ENCODE assay signal across 16 cellular contexts in the genomic region with DNA sequence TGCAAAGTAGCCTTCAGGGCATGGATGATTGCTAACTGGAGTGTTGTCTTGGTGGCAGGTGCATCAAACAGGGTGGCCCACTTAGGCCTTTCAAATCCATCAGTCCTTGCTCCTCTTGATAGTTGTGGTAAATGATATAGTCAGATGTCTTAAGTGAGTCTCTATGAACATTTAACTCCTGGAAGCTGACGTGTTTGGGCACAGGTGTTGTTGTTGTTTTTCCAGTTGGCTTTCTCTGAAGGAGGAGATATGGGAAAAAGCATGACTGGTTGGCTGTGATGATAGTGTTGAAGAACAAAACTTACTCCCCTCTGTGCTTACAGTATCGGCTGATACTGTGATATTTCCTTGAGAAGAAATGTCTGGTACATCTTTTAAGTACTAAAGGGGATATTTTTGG. TPM values are rescaled to one million over a fixed set of nuclear protein-coding genes. Genes with fewer than 3 reads are reported as not detected.
A peak's percentile ranks its signal among the peaks of the same experiment; 100 is the strongest.
DNase-seq lines count a peak whose midpoint lies in the region; ATAC-seq, FAIRE-seq and TF ChIP-seq lines count a peak whose summit lies in the region.
"Had no signal": no experiment of that assay in that cellular context is flagged by ENCODE, and none has a peak within 500 bp of the region (broad histone marks: within the 10 kb centered on the region; RNA-seq: fewer than 3 reads in every experiment).

No MANE protein-coding gene starts in this region.

- CTCF ChIA-PET in activated CD4-positive, alpha-beta memory T cell treated with anti-CD3 and anti-CD28 coated beads for 36 hours (lab: Charles Lee) = no interaction called here
- CTCF ChIA-PET in activated CD4-positive, alpha-beta memory T cell treated with anti-CD3 and anti-CD28 coated beads, Interleukin-2, amount 10 ng/mL, durations not matched to agents 7 days and 5 days (lab: Charles Lee) = no interaction called here
- CTCF ChIA-PET in IMR-90 (lab: Yijun Ruan, JAX) = interaction anchor here (1.7 kb wide), 1 partner anchor 167 kb away, joined by 3 read pairs; no protein-coding TSS in a partner anchor

- H2AK5ac ChIP-seq in IMR-90 (ENCODE audit: low read depth, low read length) = no peak overlapping the region

- WGBS in IMR-90 (ENCODE audit: extremely low coverage in 2 of 2, insufficient read length in 1 of 2), 2 experiments = no CpG with 5 or more reads among the region's 2 CpGs

- H4K8ac ChIP-seq in IMR-90 (ENCODE audit: low read depth in 2 of 2, low read length in 2 of 2) = no peak overlapping the region

- no peak overlapping the region for H3K4me3 Mint-ChIP-seq in activated CD4-positive, alpha-beta memory T cell treated with anti-CD3 and anti-CD28 coated beads for 36 hours
- H3K4me3 Mint-ChIP-seq in activated CD4-positive, alpha-beta memory T cell treated with anti-CD3 and anti-CD28 coated beads, Interleukin-2, amount 10 ng/mL, durations not matched to agents 7 days and 5 days = no peak overlapping the region
- H3K4me3 Mint-ChIP-seq in astrocyte (ENCODE audit: unreplicated experiment) (peak overlapping the region; percentile 52), progenitor cell of endocrine pancreas (ENCODE audit: low read depth) (no peak overlapping the region)

- peaks cover 21% of the 10 kb centered on the region for H3K9me1 ChIP-seq in IMR-90 (ENCODE audit: insufficient read depth, low read length)

- POLR2A ChIA-PET in activated CD4-positive, alpha-beta memory T cell treated with anti-CD3 and anti-CD28 coated beads for 36 hours (lab: Charles Lee) = interaction anchor here (1.3 kb wide), 1 partner anchor 17 kb away, joined by 4 read pairs; no protein-coding TSS in a partner anchor
- POLR2A ChIA-PET in activated CD4-positive, alpha-beta memory T cell treated with anti-CD3 and anti-CD28 coated beads, Interleukin-2, amount 10 ng/mL, durations not matched to agents 7 days and 5 days (lab: Charles Lee) = interaction anchor here (1.1 kb wide), 1 partner anchor 9 kb away, joined by 4 read pairs; no protein-coding TSS in a partner anchor
- POLR2A ChIA-PET in IMR-90 (lab: Charles Lee; ENCODE audit: unreplicated experiment) = no interaction called here

- H3K4me3 ChIP-seq in IMR-90 (ENCODE audit: insufficient read depth, low read depth, low read length) (no peak overlapping the region), astrocyte (ENCODE audit: insufficient read depth, low read depth, low read length) (no peak overlapping the region)
- H3K4me3 ChIP-seq: body of pancreas, ovary had no signal

- H3K4me1 Mint-ChIP-seq in activated CD4-positive, alpha-beta memory T cell treated with anti-CD3 and anti-CD28 coated beads for 36 hours (ENCODE audit: low read depth) = peaks cover 73% of the 10 kb centered on the region
- peaks cover 49% of the 10 kb centered on the region for H3K4me1 Mint-ChIP-seq in activated CD4-positive, alpha-beta memory T cell treated with anti-CD3 and anti-CD28 coated beads, Interleukin-2, amount 10 ng/mL, durations not matched to agents 7 days and 5 days
- H3K4me1 Mint-ChIP-seq in astrocyte (ENCODE audit: low read depth, unreplicated experiment) (peaks cover 45% of the 10 kb centered on the region), progenitor cell of endocrine pancreas (ENCODE audit: low read depth) (peaks cover 14% of the 10 kb centered on the region)

- H3K27me3 ChIP-seq in IMR-90 (ENCODE audit: control insufficient read depth, insufficient read depth, low read length) = no peaks in the 10 kb centered on the region
- H3K27me3 ChIP-seq in astrocyte (ENCODE audit: insufficient read depth, low read length) = no peaks in the 10 kb centered on the region
- H3K27me3 ChIP-seq: body of pancreas, ovary had no signal

- no peak overlapping the region for H3K4ac ChIP-seq in IMR-90 (ENCODE audit: low read depth, low read length)

- H2BK20ac ChIP-seq in IMR-90 (ENCODE audit: low read depth, low read length) = no peak overlapping the region

- no peak overlapping the region for H2BK5ac ChIP-seq in IMR-90 (ENCODE audit: low read depth, low read length, poor library complexity, severe bottlenecking)

- H4K91ac ChIP-seq in IMR-90 (ENCODE audit: insufficient read depth, low read depth, low read length) = no peak overlapping the region

- no peak overlapping the region for H3K56ac ChIP-seq in IMR-90 (ENCODE audit: extremely low read depth, insufficient read depth, low read length)

- ATAC-seq in IMR-90 (ENCODE audit: low read depth) = no peak

- no peak overlapping the region for H3K18ac ChIP-seq in IMR-90 (ENCODE audit: low read depth, low read length)

- peak overlapping the region; percentile 13; the same call in 1 of the 2 replicates for H3K27ac ChIP-seq in IMR-90 (ENCODE audit: insufficient read depth, low read length)
- H3K27ac ChIP-seq in astrocyte (ENCODE audit: low read depth, low read length) = peak overlapping the region; percentile 30
- H3K27ac ChIP-seq: ovary had no signal

- no peaks in the 10 kb centered on the region for H3K9me3 ChIP-seq in IMR-90 (ENCODE audit: control insufficient read depth, insufficient read depth, low read length)
- H3K9me3 ChIP-seq in astrocyte (ENCODE audit: insufficient read depth, low read depth, low read length) = no peaks in the 10 kb centered on the region
- H3K9me3 ChIP-seq: body of pancreas, ovary had no signal

- peak overlapping the region; percentile 14 for H3K27ac Mint-ChIP-seq in activated CD4-positive, alpha-beta memory T cell treated with anti-CD3 and anti-CD28 coated beads for 36 hours
- H3K27ac Mint-ChIP-seq in activated CD4-positive, alpha-beta memory T cell treated with anti-CD3 and anti-CD28 coated beads, Interleukin-2, amount 10 ng/mL, durations not matched to agents 7 days and 5 days = no peak overlapping the region
- H3K27ac Mint-ChIP-seq in astrocyte (ENCODE audit: unreplicated experiment) = peak overlapping the region; percentile 12
- H3K27ac Mint-ChIP-seq in progenitor cell of endocrine pancreas = peak overlapping the region; percentile 69

- H3K23ac ChIP-seq in IMR-90 (ENCODE audit: low read depth, low read length) = no peak overlapping the region; the same call in 1 of the 2 replicates

- H3K14ac ChIP-seq in IMR-90 (replicated peaks; ENCODE audit: low read depth, low read length) = no peak overlapping the region

- H2BK120ac ChIP-seq in IMR-90 (ENCODE audit: low read depth, low read length) = no peak overlapping the region

- H3K4me2 ChIP-seq in IMR-90 (ENCODE audit: low read depth, low read length) (peak overlapping the region; percentile 24; the same call in 1 of the 2 replicates), astrocyte (ENCODE audit: low read length) (peak overlapping the region; percentile 32)

- no TSS peak for BruUV-seq in IMR-90 (replicated peaks; lab: Mats Ljungman, UMichigan)

- H3K36me3 ChIP-seq in IMR-90 (ENCODE audit: control insufficient read depth, insufficient read depth, low read length) (peaks cover 3% of the 10 kb centered on the region; the same call in 1 of the 2 replicates), astrocyte (ENCODE audit: insufficient read depth, low read length) (peaks cover under 1% of the 10 kb centered on the region)
- H3K36me3 ChIP-seq: ovary had no signal

- peaks cover 9% of the 10 kb centered on the region for H3K36me3 Mint-ChIP-seq in activated CD4-positive, alpha-beta memory T cell treated with anti-CD3 and anti-CD28 coated beads for 36 hours
- H3K36me3 Mint-ChIP-seq in activated CD4-positive, alpha-beta memory T cell treated with anti-CD3 and anti-CD28 coated beads, Interleukin-2, amount 10 ng/mL, durations not matched to agents 7 days and 5 days (ENCODE audit: low read depth) = peaks cover 31% of the 10 kb centered on the region
- H3K36me3 Mint-ChIP-seq in astrocyte (ENCODE audit: low read depth, unreplicated experiment) (no peaks in the 10 kb centered on the region), progenitor cell of endocrine pancreas (ENCODE audit: insufficient read depth) (peaks cover 5% of the 10 kb centered on the region)

- H3K27me3 Mint-ChIP-seq in activated CD4-positive, alpha-beta memory T cell treated with anti-CD3 and anti-CD28 coated beads for 36 hours = no peaks in the 10 kb centered on the region
- no peaks in the 10 kb centered on the region for H3K27me3 Mint-ChIP-seq in activated CD4-positive, alpha-beta memory T cell treated with anti-CD3 and anti-CD28 coated beads, Interleukin-2, amount 10 ng/mL, durations not matched to agents 7 days and 5 days
- H3K27me3 Mint-ChIP-seq in astrocyte (ENCODE audit: low read depth, unreplicated experiment) = no peaks in the 10 kb centered on the region
- H3K27me3 Mint-ChIP-seq in progenitor cell of endocrine pancreas = no peaks in the 10 kb centered on the region

- TF ChIP-seq POLR2A in IMR-90 (IDR thresholded peaks at IDR 0.05; ENCODE audit: low read depth, low read length) = no peak

- dilution Hi-C loops in IMR-90 (cut with HindIII; ENCODE audit: low sequenced_read_pairs, unreplicated experiment) = no loop called here

- H4K20me1 ChIP-seq in IMR-90 (ENCODE audit: insufficient read depth, low read length) (peaks cover 93% of the 10 kb centered on the region), astrocyte (ENCODE audit: insufficient read depth, low read length) (peaks cover 89% of the 10 kb centered on the region)

- H2AFZ ChIP-seq in IMR-90 (replicated peaks; ENCODE audit: low read length, poor library complexity) = no peak overlapping the region
- H2AFZ ChIP-seq in astrocyte (ENCODE audit: low read depth, low read length) = no peak overlapping the region

- peak; percentile 58 for FAIRE-seq in astrocyte (lab: Jason Lieb, UNC)

- no peak overlapping the region for H2AK9ac ChIP-seq in IMR-90 (replicated peaks; ENCODE audit: low read depth, low read length, poor library complexity)

- 0 out of 3 replicates have a peak overlapping the region, but pooled peaks have one; percentile 2 for H2BK15ac ChIP-seq in IMR-90 (ENCODE audit: low read depth, low read length)

- TF ChIP-seq CTCF in IMR-90 (conservative IDR thresholded peaks at IDR 0.05; ENCODE audit: low read depth, low read length) (no peak), astrocyte (IDR thresholded peaks at IDR 0.05; ENCODE audit: insufficient read depth, low read depth, low read length) (no peak), progenitor cell of endocrine pancreas (IDR thresholded peaks at IDR 0.05; ENCODE audit: unreplicated experiment) (no peak)

- H3K4me1 ChIP-seq in IMR-90 (ENCODE audit: control insufficient read depth, insufficient read depth, low read length) (peaks cover 20% of the 10 kb centered on the region), astrocyte (ENCODE audit: insufficient read depth, low read length) (peaks cover 14% of the 10 kb centered on the region)

- H3K79me1 ChIP-seq in IMR-90 (ENCODE audit: low read depth in 1 of 2, low read length in 2 of 2) = peaks cover 24 to 86% of the 10 kb centered on the region in 2 experiments

- no peaks in the 10 kb centered on the region for H3K9me3 Mint-ChIP-seq in activated CD4-positive, alpha-beta memory T cell treated with anti-CD3 and anti-CD28 coated beads for 36 hours
- no peaks in the 10 kb centered on the region for H3K9me3 Mint-ChIP-seq in activated CD4-positive, alpha-beta memory T cell treated with anti-CD3 and anti-CD28 coated beads, Interleukin-2, amount 10 ng/mL, durations not matched to agents 7 days and 5 days
- H3K9me3 Mint-ChIP-seq in astrocyte (ENCODE audit: unreplicated experiment) (no peaks in the 10 kb centered on the region), progenitor cell of endocrine pancreas (ENCODE audit: low read depth) (no peaks in the 10 kb centered on the region)

- in situ Hi-C loops in IMR-90 (cut with MboI; ENCODE audit: low sequenced_read_pairs) = no loop called here

- no peak for TF ChIP-seq RAD21 in IMR-90 (IDR thresholded peaks at IDR 0.05; ENCODE audit: low read length)

- H3K9ac ChIP-seq in IMR-90 (ENCODE audit: low read depth, low read length) = no peak overlapping the region
- peak overlapping the region; percentile 0 for H3K9ac ChIP-seq in astrocyte (ENCODE audit: low read length)

- no peak for DNase-seq in activated CD4-positive, alpha-beta memory T cell treated with anti-CD3 and anti-CD28 coated beads for 36 hours
- no peak for DNase-seq in activated CD4-positive, alpha-beta memory T cell treated with anti-CD3 and anti-CD28 coated beads, Interleukin-2, amount 10 ng/mL, durations not matched to agents 7 days and 5 days
- no peak for DNase-seq in IMR-90
- DNase-seq in astrocyte (ENCODE audit: low read depth) = no peak
- no peak for DNase-seq in progenitor cell of endocrine pancreas (ENCODE audit: low spot score, unreplicated experiment)
- DNase-seq in DMS114 treated with DMSO at 0.1 percent for 48 hours (lab: John Stamatoyannopoulos, UW; ENCODE audit: unreplicated experiment) = no peak
- no peak for DNase-seq in DMS153 treated with DMSO at 0.1 percent for 48 hours (lab: John Stamatoyannopoulos, UW; ENCODE audit: unreplicated experiment)
- no peak for DNase-seq in anterior cingulate cortex (lab: John Stamatoyannopoulos, UW)
- DNase-seq: activated CD8-positive, alpha-beta memory T cell treated with anti-CD3 and anti-CD28 coated beads, Interleukin-2, amount 50 U/mL, for 48 hours; body of pancreas; DND-41; MM.1S; NCI-H526 treated with DMSO at 0.1 percent for 48 hours; ovary; SHP77; stimulated activated CD8-positive, alpha-beta memory T cell treated with anti-CD3 and anti-CD28 coated beads, Interleukin-4, amount 100 ng/mL, for 48 hours had no signal

- no peak overlapping the region for H4K5ac ChIP-seq in IMR-90 (ENCODE audit: low read depth, low read length)

- intact Hi-C loops in activated CD4-positive, alpha-beta memory T cell treated with anti-CD3 and anti-CD28 coated beads for 36 hours (cut with micrococcal nuclease) = no loop called here
- intact Hi-C loops in IMR-90 (cut with micrococcal nuclease) = no loop called here

- H3K79me2 ChIP-seq in astrocyte (ENCODE audit: insufficient read depth, low read length) = peaks cover 98% of the 10 kb centered on the region

RNA-seq across cellular contexts. Expression of gene TNRC6A, which starts 18.0 kb away (rescaled TPM):
- total RNA-seq in activated CD4-positive, alpha-beta memory T cell treated with anti-CD3 and anti-CD28 coated beads for 36 hours = 10 to 100 TPM; 31.7 to 36.3 TPM
- 10 to 100 TPM; 37.4 to 37.8 TPM for total RNA-seq in activated CD4-positive, alpha-beta memory T cell treated with anti-CD3 and anti-CD28 coated beads, Interleukin-2, amount 10 ng/mL, durations not matched to agents 7 days and 5 days
- total RNA-seq in IMR-90 (2012; rRNA removed) (32.4 and 36.9 TPM in 2 replicates), astrocyte (48.6 and 51.1 TPM in 2 replicates), progenitor cell of endocrine pancreas (92.5 and 94.4 TPM in 2 replicates)
- polyA plus RNA-seq in IMR-90 (2012; rRNA removed) = 37.3 and 42.3 TPM in 2 replicates
- 15.0 and 15.5 TPM in 2 replicates for polyA plus RNA-seq in IMR-90 (2012; cell fraction: cytosol; rRNA removed)
- 99.8 and 215 TPM in 2 replicates for polyA plus RNA-seq in IMR-90 (2012; cell fraction: nucleus; rRNA removed; ENCODE audit: low replicate concordance)
